In the genomic region with DNA sequence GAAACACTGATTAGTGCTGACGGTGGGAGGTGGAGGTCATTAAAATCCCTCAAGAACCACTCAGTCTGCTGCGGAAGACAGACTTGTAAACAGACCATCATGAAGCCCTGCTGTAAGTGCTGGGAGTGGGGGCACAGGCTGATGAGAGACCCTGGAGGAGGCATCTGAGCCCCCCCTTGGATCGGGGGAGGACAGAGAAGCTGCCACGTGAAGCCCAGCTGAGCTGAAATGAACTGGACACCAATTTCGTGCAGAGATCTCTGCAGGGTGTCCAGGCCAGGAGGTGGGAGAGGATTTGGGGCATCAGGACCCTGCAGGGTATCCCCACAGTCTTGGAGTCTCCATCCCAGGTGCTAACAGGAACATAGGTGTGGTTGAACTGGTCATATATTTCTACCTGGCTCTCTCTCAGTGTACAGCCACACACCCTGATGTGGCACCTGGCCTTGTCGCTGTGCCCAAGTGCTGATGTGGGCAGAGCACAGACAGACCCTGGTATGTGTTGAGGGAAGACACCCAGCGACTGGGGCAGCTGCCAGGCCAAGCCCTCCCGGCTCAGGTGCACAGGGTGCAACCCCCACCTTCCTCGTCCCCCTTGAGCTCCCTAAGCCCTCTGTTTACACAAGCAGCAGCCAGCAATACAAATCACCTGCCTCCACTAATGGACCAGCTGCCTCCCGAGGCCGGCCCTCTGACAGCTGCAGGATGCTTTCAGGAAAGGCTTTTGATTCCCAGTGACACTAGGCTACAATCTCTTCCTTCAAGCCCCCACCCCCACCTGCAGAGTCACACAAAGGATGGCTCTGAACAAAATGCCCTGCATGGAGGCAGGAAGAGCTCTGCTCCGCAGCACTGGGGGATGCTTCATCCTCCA, we compare ENCODE assay signal across 14 cellular contexts.
DNase-seq lines count a peak whose midpoint lies in the region; ATAC-seq, FAIRE-seq and TF ChIP-seq lines count a peak whose summit lies in the region.
"Had no signal": no experiment of that assay in that cellular context is flagged by ENCODE, and none has a peak within 500 bp of the region (broad histone marks: within the 10 kb centered on the region; RNA-seq: fewer than 3 reads in every experiment).

No MANE protein-coding gene starts in this region.

- H3K23me2 ChIP-seq in H9 (ENCODE audit: insufficient read length, low read depth, low read length, poor library complexity, severe bottlenecking) (no peaks in the 10 kb centered on the region), H1 (ENCODE audit: low read depth, low read length) (no peaks in the 10 kb centered on the region; the same call in 1 of the 2 replicates)

- H3K79me1 ChIP-seq in H9 (ENCODE audit: insufficient read depth, low read depth, low read length, poor library complexity, severe bottlenecking) (no peaks in the 10 kb centered on the region), H1 (ENCODE audit: low read depth, low read length) (no peaks in the 10 kb centered on the region; the same call in 1 of the 2 replicates)

- H3K36me3 ChIP-seq in H1 (ENCODE audit: control insufficient read depth in 2 of 4, insufficient read depth in 4 of 4, low read length in 3 of 4), result no peaks in the 10 kb centered on the region
- H3K36me3 ChIP-seq: ascending aorta, vagina had no signal

- H3K18ac ChIP-seq in H9 (ENCODE audit: insufficient read length, low read depth, low read length) (no peak overlapping the region), H1 (ENCODE audit: extremely low read depth, low read length) (no peak overlapping the region; the same call in 1 of the 2 replicates)

- no peak overlapping the region for H3K4ac ChIP-seq in H9 (ENCODE audit: low read depth, low read length)
- H3K4ac ChIP-seq in H1 (replicated peaks; ENCODE audit: insufficient read length, low read depth, low read length), result no peak overlapping the region

- H3K27ac ChIP-seq in H9 (ENCODE audit: insufficient read length, low read depth, low read length), result no peak overlapping the region
- H3K27ac ChIP-seq in H1 (ENCODE audit: low read depth, low read length), result no peak overlapping the region
- H3K27ac ChIP-seq: ascending aorta, vagina had no signal

- FAIRE-seq in H1 (lab: Jason Lieb, UNC) (no peak), GM12891 (lab: Jason Lieb, UNC) (no peak)
- FAIRE-seq: frontal cortex, TTC549 had no signal

- H3K14ac ChIP-seq in H9 (ENCODE audit: insufficient read depth, low read length) (no peak overlapping the region), H1 (ENCODE audit: insufficient read length) (no peak overlapping the region)

- no peaks in the 10 kb centered on the region for H3K36me3 Mint-ChIP-seq in H9 (ENCODE audit: insufficient read depth in 1 of 3, low read depth in 3 of 3)
- H3K36me3 Mint-ChIP-seq: naive thymus-derived CD8-positive, alpha-beta T cell had no signal

- TF ChIP-seq RAD21 in H1 (IDR thresholded peaks at IDR 0.05 in 1 of 2, conservative IDR thresholded peaks at IDR 0.05 in 1 of 2; ENCODE audit: low read depth in 2 of 2, low read length in 2 of 2), result no peak

- no CpG with 5 or more reads among the region's 12 CpGs for WGBS in H9 (ENCODE audit: extremely low coverage, insufficient read length, low lambda C conversion rate)
- 66% methylated on average over 12 of the region's 12 CpGs; no CpG with 5 or more reads in 1 of the 2 experiments for WGBS in H1 (ENCODE audit: extremely low coverage in 1 of 2, insufficient coverage in 1 of 2, insufficient read length in 1 of 2, insufficient replicate concordance in 2 of 2, low coverage in 1 of 2, low lambda C conversion rate in 2 of 2, missing lambda C conversion rate in 1 of 2), 2 experiments

- no peak for TF ChIP-seq CTCF in H9 (conservative IDR thresholded peaks at IDR 0.05)
- TF ChIP-seq CTCF in H1 (IDR thresholded peaks at IDR 0.05; ENCODE audit: control extremely low read depth in 1 of 3, insufficient read depth in 1 of 3, low read depth in 1 of 3, low read length in 3 of 3), result no peak

- ATAC-seq in HG03457 (IDR thresholded peaks at IDR 0.05; ENCODE audit: unreplicated experiment), result no peak
- ATAC-seq: naive thymus-derived CD8-positive, alpha-beta T cell had no signal

- no peak overlapping the region for H2AK5ac ChIP-seq in H9 (ENCODE audit: insufficient read length, low read length)
- H2AK5ac ChIP-seq in H1 (ENCODE audit: low read depth, low read length), result no peak overlapping the region

- CTCF ChIA-PET in H1 (lab: Charles Lee; ENCODE audit: partially characterized antibody), result interaction anchor here (0.6 to 8.9 kb wide), 27 partner anchors 12 to 1463 kb away, joined by 3 to 105 read pairs (median 4); no protein-coding TSS in a partner anchor

- H3K27ac Mint-ChIP-seq in H9, result peak overlapping the region in 1 of 3 experiments; percentile 33; a peak in 2 of 7 replicates

- H3T11ph ChIP-seq in H9 (ENCODE audit: low read length), result no peak overlapping the region

- DNase-seq in AG20443 (ENCODE audit: low spot score) (peak; percentile 1), H9 (peak; percentile 46), NCI-H2227 treated with DMSO at 0.1 percent for 48 hours (lab: John Stamatoyannopoulos, UW) (peak; percentile 33), H1 (ENCODE audit: low read depth in 1 of 2, low spot score in 2 of 2) (no peak), cerebellar cortex (ENCODE audit: low spot score) (no peak), GM12891 (ENCODE audit: insufficient read length, low spot score) (no peak), nucleus accumbens (lab: John Stamatoyannopoulos, UW) (no peak)
- DNase-seq: kidney glomerular epithelial cell; naive thymus-derived CD8-positive, alpha-beta T cell had no signal

- no peak overlapping the region; a peak in 2 of 5 replicates for H3K4me3 Mint-ChIP-seq in H9
- H3K4me3 Mint-ChIP-seq: naive thymus-derived CD8-positive, alpha-beta T cell had no signal

- no peaks in the 10 kb centered on the region; the same call in 1 of the 2 replicates for H3K4me1 ChIP-seq in H9 (ENCODE audit: insufficient read depth, low read length)
- peaks cover 0 to 24% (median 15%) of the 10 kb centered on the region in 4 experiments; a peak in 6 of 7 replicates for H3K4me1 ChIP-seq in H1 (replicated peaks in 1 of 4; ENCODE audit: control insufficient read depth in 3 of 4, insufficient read depth in 4 of 4, low read length in 3 of 4)
- H3K4me1 ChIP-seq: ascending aorta, vagina had no signal

- no peaks in the 10 kb centered on the region; a peak in 1 of 5 replicates for H3K9me3 Mint-ChIP-seq in H9

- H3K27me3 ChIP-seq in H9 (ENCODE audit: insufficient read depth, low read length) (no peaks in the 10 kb centered on the region), H1 (replicated peaks in 1 of 4; ENCODE audit: control insufficient read depth in 3 of 4, extremely low read depth in 1 of 4, insufficient read depth in 3 of 4, low read length in 3 of 4) (no peaks in the 10 kb centered on the region; a peak in 2 of 7 replicates)
- H3K27me3 ChIP-seq: ascending aorta, vagina had no signal

- no peak for TF ChIP-seq EP300 in H1 (IDR thresholded peaks at IDR 0.05; ENCODE audit: borderline replicate concordance in 1 of 2, low read depth in 2 of 2, low read length in 2 of 2)

- H2BK5ac ChIP-seq in H9 (ENCODE audit: insufficient read length, low read length), result no peak overlapping the region
- H2BK5ac ChIP-seq in H1 (ENCODE audit: low read depth, low read length), result no peak overlapping the region; the same call in 1 of the 2 replicates

- no peaks in the 10 kb centered on the region for H3K9me3 ChIP-seq in H9 (ENCODE audit: control insufficient read depth, low read depth, low read length)
- no peaks in the 10 kb centered on the region for H3K9me3 ChIP-seq in H1 (ENCODE audit: insufficient read depth in 2 of 2, low read depth in 1 of 2, low read length in 1 of 2)
- H3K9me3 ChIP-seq: ascending aorta, vagina had no signal

- H2BK120ac ChIP-seq in H9 (ENCODE audit: low read depth, low read length, poor library complexity, severe bottlenecking) (no peak overlapping the region), H1 (replicated peaks; ENCODE audit: low read depth, low read length) (no peak overlapping the region)

- H3K23ac ChIP-seq in H9 (ENCODE audit: insufficient read length, low read depth, low read length) (no peak overlapping the region), H1 (ENCODE audit: insufficient read length) (no peak overlapping the region)

- H4K5ac ChIP-seq in H9 (ENCODE audit: insufficient read length, low read depth, low read length) (no peak overlapping the region), H1 (ENCODE audit: insufficient read length, low read depth, low read length) (no peak overlapping the region)

- H3K4me3 ChIP-seq in H1 (ENCODE audit: extremely low read depth in 1 of 4, insufficient read depth in 2 of 4, low read depth in 3 of 4, low read length in 4 of 4), result no peak overlapping the region
- H3K4me3 ChIP-seq: ascending aorta, vagina had no signal

- peaks cover 28 to 34% of the 10 kb centered on the region in 2 experiments for H3K4me1 Mint-ChIP-seq in H9
- H3K4me1 Mint-ChIP-seq: naive thymus-derived CD8-positive, alpha-beta T cell had no signal

- POLR2A ChIA-PET in H1 (lab: Charles Lee; ENCODE audit: partially characterized antibody), result no interaction called here

- no peak overlapping the region for H2BK12ac ChIP-seq in H9 (ENCODE audit: insufficient read length, low read depth, low read length)
- no peak overlapping the region for H2BK12ac ChIP-seq in H1 (ENCODE audit: low read depth, low read length)

- H3K56ac ChIP-seq in H9 (ENCODE audit: insufficient read length, low read depth, low read length) (no peak overlapping the region), H1 (replicated peaks; ENCODE audit: insufficient read length, low read depth, low read length) (no peak overlapping the region)

- H4K8ac ChIP-seq in H9 (replicated peaks; ENCODE audit: insufficient read length, low read depth, low read length), result no peak overlapping the region
- no peak overlapping the region for H4K8ac ChIP-seq in H1 (ENCODE audit: extremely low read depth, insufficient read depth, low read length)

- no peak for TF ChIP-seq POLR2A in H1 (IDR thresholded peaks at IDR 0.05; ENCODE audit: control extremely low read depth in 1 of 2, low read depth in 2 of 2, low read length in 2 of 2)
- no peak for TF ChIP-seq POLR2A in GM12891 (IDR thresholded peaks at IDR 0.05; ENCODE audit: low read depth, low read length)

- no peak overlapping the region for H2AFZ ChIP-seq in H9 (ENCODE audit: low read length)
- 0 out of 2 replicates have a peak overlapping the region, but pooled peaks have one; percentile 63 for H2AFZ ChIP-seq in H1 (ENCODE audit: low read length)

- H3K79me2 ChIP-seq in H9 (ENCODE audit: insufficient read depth, low read length) (no peaks in the 10 kb centered on the region), H1 (ENCODE audit: control insufficient read depth in 1 of 2, insufficient read depth in 2 of 2, low read length in 2 of 2) (no peaks in the 10 kb centered on the region)

- H4K91ac ChIP-seq in H9 (ENCODE audit: insufficient read length, low read depth, low read length) (no peak overlapping the region), H1 (replicated peaks; ENCODE audit: insufficient read length, low read length) (no peak overlapping the region)

- H2BK20ac ChIP-seq in H9 (ENCODE audit: low read depth, low read length, poor library complexity, severe bottlenecking) (no peak overlapping the region), H1 (ENCODE audit: low read length) (0 out of 2 replicates have a peak overlapping the region, but pooled peaks have one; percentile 25)

- H3K9ac ChIP-seq in H9 (ENCODE audit: extremely low read depth, insufficient read length, low read length) (no peak overlapping the region), H1 (replicated peaks in 1 of 4; ENCODE audit: extremely low read depth in 1 of 4, low read depth in 3 of 4, low read length in 3 of 4) (no peak overlapping the region)

- peaks cover 28% of the 10 kb centered on the region for H3K27me3 Mint-ChIP-seq in H9 (ENCODE audit: low read depth)

- H2BK15ac ChIP-seq in H9 (ENCODE audit: low read depth, low read length) (no peak overlapping the region), H1 (ENCODE audit: low read length) (no peak overlapping the region)

- H4K20me1 ChIP-seq in H9 (ENCODE audit: control insufficient read depth, insufficient read depth, insufficient read length), result no peaks in the 10 kb centered on the region
- H4K20me1 ChIP-seq in H1 (replicated peaks in 1 of 2; ENCODE audit: control insufficient read depth in 1 of 2, insufficient read depth in 2 of 2, low read length in 2 of 2), result no peaks in the 10 kb centered on the region

- H3K4me2 ChIP-seq in H9 (ENCODE audit: insufficient read depth, insufficient read length, low read length) (no peak overlapping the region), H1 (ENCODE audit: insufficient read depth in 1 of 2, low read depth in 2 of 2, low read length in 2 of 2) (no peak overlapping the region)

Comparison
In these comparisons a context has a peak if more than half of its experiments do, and no peak if none do; other contexts are left out.
1. DNase-seq: peak in AG20443 (single experiment), H9 (single experiment) and NCI-H2227 treated with DMSO at 0.1 percent for 48 hours (single experiment); none in H1 (0 of 2), cerebellar cortex (single experiment), GM12891 (single experiment) and nucleus accumbens (0 of 56).